Comparison of ENCODE assay signal across 23 cellular contexts in the genomic region with DNA sequence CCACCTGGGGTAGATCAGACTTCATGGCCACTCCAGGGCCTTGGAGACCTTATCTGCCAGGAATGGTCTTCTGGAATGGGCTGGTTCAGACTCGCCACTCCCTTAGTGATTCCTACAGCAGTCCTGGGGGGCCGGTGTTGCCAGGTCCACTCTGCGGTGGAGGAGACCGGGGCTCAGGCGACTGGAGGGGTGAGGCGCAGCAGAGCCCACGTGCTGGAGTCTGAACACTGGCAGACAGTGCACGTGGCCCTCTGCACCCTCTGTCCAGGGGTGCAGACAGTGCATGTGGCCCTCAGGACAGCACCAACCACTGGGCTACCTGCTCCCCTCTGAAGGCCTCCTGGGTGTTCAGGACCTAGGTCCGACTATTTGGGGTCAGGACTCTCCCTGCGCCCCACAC.
"Had no signal": no experiment of that assay in that cellular context is flagged by ENCODE, and none has a peak within 500 bp of the region (broad histone marks: within the 10 kb centered on the region; RNA-seq: fewer than 3 reads in every experiment).

No MANE protein-coding gene starts in this region.

- DNase-seq: cerebellar nuclear complex; colonic mucosa; dermis blood vessel endothelial cell; esophagus squamous epithelium; foreskin fibroblast; glutamatergic neuron; immature natural killer cell; left colon; natural killer cell; occipital lobe; retina; stimulated activated CD4-positive, alpha-beta T cell treated with anti-CD3 and anti-CD28 coated beads, Interleukin-2, amount 100 ng/mL, for 24 hours; stimulated activated CD4-positive, alpha-beta T cell treated with anti-CD3 and anti-CD28 coated beads, Interleukin-4, amount 100 ng/mL, for 4 hours; stimulated activated naive B cell treated with anti-CD40 and anti-IgM and Interleukin-4, amounts not matched to agents 10 μg/mL and 1 μg/mL and 100 μg/mL, for 72 hours; stomach; substantia nigra; trophoblast cell had no signal

- H3K9me3 ChIP-seq: colonic mucosa, esophagus squamous epithelium, gastroesophageal sphincter, psoas muscle, stomach, thoracic aorta had no signal

- H3K27ac ChIP-seq: colonic mucosa, neural progenitor cell, parathyroid adenoma, psoas muscle, thoracic aorta had no signal

- H3K4me3 Mint-ChIP-seq: immature natural killer cell; natural killer cell; neural progenitor cell; stimulated activated naive B cell treated with anti-CD40 and anti-IgM and Interleukin-4, amounts not matched to agents 10 μg/mL and 1 μg/mL and 100 μg/mL, for 72 hours had no signal

- H3K27ac Mint-ChIP-seq: immature natural killer cell; natural killer cell; stimulated activated naive B cell treated with anti-CD40 and anti-IgM and Interleukin-4, amounts not matched to agents 10 μg/mL and 1 μg/mL and 100 μg/mL, for 72 hours had no signal

- H3K9me3 Mint-ChIP-seq: immature natural killer cell; natural killer cell; neural progenitor cell; stimulated activated naive B cell treated with anti-CD40 and anti-IgM and Interleukin-4, amounts not matched to agents 10 μg/mL and 1 μg/mL and 100 μg/mL, for 72 hours had no signal

- H3K36me3 Mint-ChIP-seq: immature natural killer cell; natural killer cell; neural progenitor cell; stimulated activated naive B cell treated with anti-CD40 and anti-IgM and Interleukin-4, amounts not matched to agents 10 μg/mL and 1 μg/mL and 100 μg/mL, for 72 hours had no signal

- H3K79me2 ChIP-seq: parathyroid adenoma had no signal

- ATAC-seq: gastroesophageal sphincter; left colon; natural killer cell; psoas muscle; sciatic nerve; stimulated activated naive B cell treated with anti-CD40 and anti-IgM and Interleukin-4, amounts not matched to agents 10 μg/mL and 1 μg/mL and 100 μg/mL, for 72 hours had no signal

- H3K4me2 ChIP-seq: neural progenitor cell had no signal

- H3K36me3 ChIP-seq: colonic mucosa, esophagus squamous epithelium, gastroesophageal sphincter, neural progenitor cell, stomach, thoracic aorta had no signal

- H3K4me1 ChIP-seq: parathyroid adenoma had no signal

- H3K4me3 ChIP-seq: colonic mucosa, esophagus squamous epithelium, gastroesophageal sphincter, neural progenitor cell, psoas muscle, stomach, thoracic aorta had no signal

- H3K9ac ChIP-seq: neural progenitor cell, parathyroid adenoma had no signal

- H3K27me3 ChIP-seq: colonic mucosa, neural progenitor cell, stomach had no signal

- H2AFZ ChIP-seq: neural progenitor cell, parathyroid adenoma had no signal

- H3K4me1 Mint-ChIP-seq: immature natural killer cell, natural killer cell had no signal
